Comparison of ENCODE assay signal across 1 cellular context in the genomic region with DNA sequence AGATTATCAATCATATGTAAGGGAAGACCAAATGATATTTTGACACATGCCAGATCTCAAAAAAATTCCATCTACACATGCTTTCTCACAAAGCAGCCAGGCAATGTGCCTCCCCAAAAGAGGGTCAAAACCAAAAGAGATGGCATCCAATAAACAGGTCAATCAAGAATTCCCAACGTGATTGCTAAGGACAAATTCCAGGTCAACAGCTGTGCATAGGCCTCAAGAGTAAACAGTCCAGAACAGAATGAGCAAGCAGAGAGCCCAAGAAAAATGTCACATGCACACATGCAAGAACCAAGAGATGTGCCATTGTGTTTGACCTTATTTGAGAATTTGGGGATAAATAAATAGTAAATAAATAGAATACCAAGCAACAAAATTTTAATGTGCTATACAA.
A peak's percentile ranks its signal among the peaks of the same experiment; 100 is the strongest.
TF ChIP-seq lines count a peak whose summit lies in the region.

No MANE protein-coding gene starts in this region.

TF ChIP-seq in HepG2, 621 proteins besides CTCF, POLR2A, EP300 and RAD21 (continued from another document and continues in another):
- TF ChIP-seq, protein P1, sequence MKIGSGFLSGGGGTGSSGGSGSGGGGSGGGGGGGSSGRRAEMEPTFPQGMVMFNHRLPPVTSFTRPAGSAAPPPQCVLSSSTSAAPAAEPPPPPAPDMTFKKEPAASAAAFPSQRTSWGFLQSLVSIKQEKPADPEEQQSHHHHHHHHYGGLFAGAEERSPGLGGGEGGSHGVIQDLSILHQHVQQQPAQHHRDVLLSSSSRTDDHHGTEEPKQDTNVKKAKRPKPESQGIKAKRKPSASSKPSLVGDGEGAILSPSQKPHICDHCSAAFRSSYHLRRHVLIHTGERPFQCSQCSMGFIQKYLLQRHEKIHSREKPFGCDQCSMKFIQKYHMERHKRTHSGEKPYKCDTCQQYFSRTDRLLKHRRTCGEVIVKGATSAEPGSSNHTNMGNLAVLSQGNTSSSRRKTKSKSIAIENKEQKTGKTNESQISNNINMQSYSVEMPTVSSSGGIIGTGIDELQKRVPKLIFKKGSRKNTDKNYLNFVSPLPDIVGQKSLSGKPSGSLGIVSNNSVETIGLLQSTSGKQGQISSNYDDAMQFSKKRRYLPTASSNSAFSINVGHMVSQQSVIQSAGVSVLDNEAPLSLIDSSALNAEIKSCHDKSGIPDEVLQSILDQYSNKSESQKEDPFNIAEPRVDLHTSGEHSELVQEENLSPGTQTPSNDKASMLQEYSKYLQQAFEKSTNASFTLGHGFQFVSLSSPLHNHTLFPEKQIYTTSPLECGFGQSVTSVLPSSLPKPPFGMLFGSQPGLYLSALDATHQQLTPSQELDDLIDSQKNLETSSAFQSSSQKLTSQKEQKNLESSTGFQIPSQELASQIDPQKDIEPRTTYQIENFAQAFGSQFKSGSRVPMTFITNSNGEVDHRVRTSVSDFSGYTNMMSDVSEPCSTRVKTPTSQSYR (CRISPR knock-in tag; IDR thresholded peaks at IDR 0.05; ENCODE audit: borderline replicate concordance), result no peak
- TF ChIP-seq ZFX (CRISPR knock-in tag; IDR thresholded peaks at IDR 0.05; ENCODE audit: low read depth), result peak; percentile 60
- no peak for TF ChIP-seq ZNF121 (CRISPR knock-in tag; IDR thresholded peaks at IDR 0.05)
- TF ChIP-seq ZNF614 (CRISPR knock-in tag; IDR thresholded peaks at IDR 0.05; ENCODE audit: borderline replicate concordance), result no peak
- TF ChIP-seq GRHL1 (CRISPR knock-in tag; conservative IDR thresholded peaks at IDR 0.05), result no peak
- TF ChIP-seq NFE2L1 (CRISPR knock-in tag; IDR thresholded peaks at IDR 0.05; ENCODE audit: borderline replicate concordance), result no peak
- TF ChIP-seq PREB (CRISPR knock-in tag; IDR thresholded peaks at IDR 0.05), result no peak
- TF ChIP-seq, protein P2, sequence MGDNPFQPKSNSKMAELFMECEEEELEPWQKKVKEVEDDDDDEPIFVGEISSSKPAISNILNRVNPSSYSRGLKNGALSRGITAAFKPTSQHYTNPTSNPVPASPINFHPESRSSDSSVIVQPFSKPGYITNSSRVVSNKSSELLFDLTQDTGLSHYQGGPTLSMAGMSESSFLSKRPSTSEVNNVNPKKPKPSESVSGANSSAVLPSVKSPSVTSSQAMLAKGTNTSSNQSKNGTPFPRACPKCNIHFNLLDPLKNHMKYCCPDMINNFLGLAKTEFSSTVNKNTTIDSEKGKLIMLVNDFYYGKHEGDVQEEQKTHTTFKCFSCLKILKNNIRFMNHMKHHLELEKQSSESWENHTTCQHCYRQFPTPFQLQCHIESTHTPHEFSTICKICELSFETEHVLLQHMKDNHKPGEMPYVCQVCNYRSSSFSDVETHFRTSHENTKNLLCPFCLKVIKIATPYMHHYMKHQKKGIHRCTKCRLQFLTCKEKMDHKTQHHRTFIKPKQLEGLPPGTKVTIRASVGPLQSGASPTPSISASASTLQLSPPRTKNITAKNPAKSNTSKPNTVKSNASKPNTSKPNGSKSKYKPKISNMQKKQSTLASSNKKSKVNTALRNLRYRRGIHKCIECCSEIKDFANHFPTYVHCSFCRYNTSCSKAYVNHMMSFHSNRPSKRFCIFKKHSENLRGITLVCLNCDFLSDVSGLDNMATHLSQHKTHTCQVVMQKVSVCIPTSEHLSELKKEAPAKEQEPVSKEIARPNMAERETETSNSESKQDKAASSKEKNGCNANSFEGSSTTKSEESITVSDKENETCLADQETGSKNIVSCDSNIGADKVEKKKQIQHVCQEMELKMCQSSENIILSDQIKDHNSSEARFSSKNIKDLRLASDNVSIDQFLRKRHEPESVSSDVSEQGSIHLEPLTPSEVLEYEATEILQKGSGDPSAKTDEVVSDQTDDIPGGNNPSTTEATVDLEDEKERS (CRISPR knock-in tag; IDR thresholded peaks at IDR 0.05), result peak; percentile 51; the same call in 1 of the 2 replicates
- TF ChIP-seq ZNF724P (CRISPR knock-in tag; IDR thresholded peaks at IDR 0.05; ENCODE audit: borderline replicate concordance), result no peak
- TF ChIP-seq KIAA2018 (CRISPR knock-in tag; IDR thresholded peaks at IDR 0.05; ENCODE audit: borderline replicate concordance), result no peak
- no peak for TF ChIP-seq ONECUT2 (CRISPR knock-in tag; IDR thresholded peaks at IDR 0.05)
- TF ChIP-seq ZNF496 (CRISPR knock-in tag; IDR thresholded peaks at IDR 0.05; ENCODE audit: insufficient replicate concordance), result no peak
- TF ChIP-seq ISX (CRISPR knock-in tag; conservative IDR thresholded peaks at IDR 0.05), result no peak
- TF ChIP-seq EZH2 (conservative IDR thresholded peaks at IDR 0.05; ENCODE audit: low read depth, low read length), result no peak
- no peak for TF ChIP-seq ZNF615 (CRISPR knock-in tag; IDR thresholded peaks at IDR 0.05; ENCODE audit: borderline replicate concordance)
- TF ChIP-seq MED8 (CRISPR knock-in tag; IDR thresholded peaks at IDR 0.05; ENCODE audit: insufficient replicate concordance), result no peak
- TF ChIP-seq ZHX2 (IDR thresholded peaks at IDR 0.05; ENCODE audit: low read depth), result no peak
- TF ChIP-seq ZHX2 (CRISPR knock-in tag; IDR thresholded peaks at IDR 0.05; ENCODE audit: borderline replicate concordance), result no peak
- TF ChIP-seq CHCHD3 (CRISPR knock-in tag; IDR thresholded peaks at IDR 0.05), result no peak
- TF ChIP-seq PLRG1 (conservative IDR thresholded peaks at IDR 0.05), result no peak
- no peak for TF ChIP-seq MZF1 (CRISPR knock-in tag; IDR thresholded peaks at IDR 0.05; ENCODE audit: borderline replicate concordance)
- TF ChIP-seq, protein P3, sequence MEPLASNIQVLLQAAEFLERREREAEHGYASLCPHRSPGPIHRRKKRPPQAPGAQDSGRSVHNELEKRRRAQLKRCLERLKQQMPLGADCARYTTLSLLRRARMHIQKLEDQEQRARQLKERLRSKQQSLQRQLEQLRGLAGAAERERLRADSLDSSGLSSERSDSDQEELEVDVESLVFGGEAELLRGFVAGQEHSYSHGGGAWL (CRISPR knock-in tag; IDR thresholded peaks at IDR 0.05), result no peak
- TF ChIP-seq ZNF672 (CRISPR knock-in tag; IDR thresholded peaks at IDR 0.05), result no peak
- no peak for TF ChIP-seq RFX3 (CRISPR knock-in tag; IDR thresholded peaks at IDR 0.05)
- TF ChIP-seq ZNF883 (CRISPR knock-in tag; IDR thresholded peaks at IDR 0.05; ENCODE audit: not compliant biosample characterization), result no peak
- no peak for TF ChIP-seq NFKBIZ (CRISPR knock-in tag; IDR thresholded peaks at IDR 0.05)
- TF ChIP-seq KLF15 (CRISPR knock-in tag; IDR thresholded peaks at IDR 0.05; ENCODE audit: borderline replicate concordance), result no peak
- no peak for TF ChIP-seq THYN1 (CRISPR knock-in tag; IDR thresholded peaks at IDR 0.05; ENCODE audit: borderline replicate concordance, low read depth)
- peak; percentile 65; the same call in 1 of the 2 replicates for TF ChIP-seq KDM6A (CRISPR knock-in tag; IDR thresholded peaks at IDR 0.05; ENCODE audit: low read depth)
- no peak for TF ChIP-seq KDM5B (CRISPR knock-in tag; IDR thresholded peaks at IDR 0.05; ENCODE audit: borderline replicate concordance)
- TF ChIP-seq, protein P4, sequence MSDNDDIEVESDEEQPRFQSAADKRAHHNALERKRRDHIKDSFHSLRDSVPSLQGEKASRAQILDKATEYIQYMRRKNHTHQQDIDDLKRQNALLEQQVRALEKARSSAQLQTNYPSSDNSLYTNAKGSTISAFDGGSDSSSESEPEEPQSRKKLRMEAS (IDR thresholded peaks at IDR 0.05), result peak; percentile 28; the same call in 1 of the 2 replicates
